ENCODE assay signal across 12 cellular contexts in genomic region chr12:21773799-21774198, GRCh38. TPM values are rescaled to one million over a fixed set of nuclear protein-coding genes. Genes with fewer than 3 reads are reported as not detected.
DNase-seq lines count a peak whose midpoint lies in the region; ATAC-seq and TF ChIP-seq lines count a peak whose summit lies in the region.
"Had no signal": no experiment of that assay in that cellular context is flagged by ENCODE, and none has a peak within 500 bp of the region (broad histone marks: within the 10 kb centered on the region; RNA-seq: fewer than 3 reads in every experiment).

No MANE protein-coding gene starts in this region.

- no peaks in the 10 kb centered on the region for H3K36me3 Mint-ChIP-seq in activated naive CD8-positive, alpha-beta T cell treated with anti-CD3 and anti-CD28 coated beads for 36 hours
- no peaks in the 10 kb centered on the region for H3K36me3 Mint-ChIP-seq in CD8-positive, alpha-beta memory T cell

- H3K4me1 ChIP-seq in hepatocyte (ENCODE audit: insufficient read depth), result peaks cover 3% of the 10 kb centered on the region
- H3K4me1 ChIP-seq in CD8-positive, alpha-beta memory T cell (ENCODE audit: insufficient read depth, low read length), result no peaks in the 10 kb centered on the region
- H3K4me1 ChIP-seq: SJCRH30 had no signal

- DNase-seq in ELR (ENCODE audit: low read depth) (peak; percentile 10), hepatocyte (ENCODE audit: low spot score) (no peak), GF-D8 (lab: John Stamatoyannopoulos, UW) (no peak), amygdala (lab: John Stamatoyannopoulos, UW) (no peak)
- no peak for DNase-seq in activated naive CD8-positive, alpha-beta T cell treated with anti-CD3 and anti-CD28 coated beads for 36 hours
- no peak for DNase-seq in CD8-positive, alpha-beta memory T cell
- DNase-seq: effector CD8-positive, alpha-beta T cell; midbrain; NCI-H1417 treated with DMSO at 0.1 percent for 48 hours had no signal

- H3K4me3 Mint-ChIP-seq in activated naive CD8-positive, alpha-beta T cell treated with anti-CD3 and anti-CD28 coated beads for 36 hours, result peak overlapping the region; percentile 16
- peak overlapping the region in 3 of 7 donors; percentile 20 to 37 (median 28) for H3K4me3 Mint-ChIP-seq in CD8-positive, alpha-beta memory T cell

- no peak for ATAC-seq in GM19463 (IDR thresholded peaks at IDR 0.05; ENCODE audit: unreplicated experiment)

- peak overlapping the region; percentile 90 for H3K4me2 ChIP-seq in hepatocyte

- H3K79me2 ChIP-seq in hepatocyte, result no peaks in the 10 kb centered on the region

- peaks cover 52% of the 10 kb centered on the region for H3K27me3 Mint-ChIP-seq in activated naive CD8-positive, alpha-beta T cell treated with anti-CD3 and anti-CD28 coated beads for 36 hours
- peaks cover 14 to 50% of the 10 kb centered on the region in 2 donors for H3K27me3 Mint-ChIP-seq in CD8-positive, alpha-beta memory T cell

- H3K27ac Mint-ChIP-seq in activated naive CD8-positive, alpha-beta T cell treated with anti-CD3 and anti-CD28 coated beads for 36 hours, result no peak overlapping the region
- H3K27ac Mint-ChIP-seq in CD8-positive, alpha-beta memory T cell, result no peak overlapping the region

- CTCF ChIA-PET in CD8-positive, alpha-beta memory T cell (lab: Charles Lee), result no interaction called here

- no peak for TF ChIP-seq CTCF in hepatocyte (IDR thresholded peaks at IDR 0.05; ENCODE audit: poor library complexity)

- no peaks in the 10 kb centered on the region for H3K36me3 ChIP-seq in hepatocyte (replicated peaks; ENCODE audit: insufficient read depth, low read depth)
- no peaks in the 10 kb centered on the region for H3K36me3 ChIP-seq in CD8-positive, alpha-beta memory T cell (ENCODE audit: insufficient read depth, low read length)
- H3K36me3 ChIP-seq: SJCRH30 had no signal

- H3K27ac ChIP-seq in hepatocyte (peak overlapping the region; percentile 36), skin epidermis (peak overlapping the region in 10 of 21 experiments; percentile 5 to 74 (median 41))
- H3K27ac ChIP-seq in CD8-positive, alpha-beta memory T cell (ENCODE audit: low read depth, low read length), result no peak overlapping the region
- H3K27ac ChIP-seq: SJCRH30 had no signal

- H3K9me2 ChIP-seq in hepatocyte (replicated peaks; ENCODE audit: insufficient read depth), result no peaks in the 10 kb centered on the region

- POLR2A ChIA-PET in CD8-positive, alpha-beta memory T cell (lab: Charles Lee), result no interaction called here

- no peaks in the 10 kb centered on the region for H3K9me3 ChIP-seq in hepatocyte (ENCODE audit: low read depth)
- no peaks in the 10 kb centered on the region for H3K9me3 ChIP-seq in CD8-positive, alpha-beta memory T cell (ENCODE audit: low read length)
- H3K9me3 ChIP-seq: SJCRH30 had no signal

- H3K27me3 ChIP-seq in hepatocyte, result peaks cover 5% of the 10 kb centered on the region
- peaks cover 6% of the 10 kb centered on the region for H3K27me3 ChIP-seq in CD8-positive, alpha-beta memory T cell (ENCODE audit: insufficient read depth, low read length, poor library complexity, severe bottlenecking)

- H3K9me3 Mint-ChIP-seq in activated naive CD8-positive, alpha-beta T cell treated with anti-CD3 and anti-CD28 coated beads for 36 hours, result no peaks in the 10 kb centered on the region
- H3K9me3 Mint-ChIP-seq in CD8-positive, alpha-beta memory T cell, result no peaks in the 10 kb centered on the region

- H4K20me1 ChIP-seq in hepatocyte (ENCODE audit: insufficient read depth, poor library complexity, severe bottlenecking), result no peaks in the 10 kb centered on the region

- H3K4me1 Mint-ChIP-seq in activated naive CD8-positive, alpha-beta T cell treated with anti-CD3 and anti-CD28 coated beads for 36 hours, result peaks cover 7% of the 10 kb centered on the region
- peaks cover 5 to 18% (median 14%) of the 10 kb centered on the region in 3 donors for H3K4me1 Mint-ChIP-seq in CD8-positive, alpha-beta memory T cell

- peak overlapping the region; percentile 83 for H2AFZ ChIP-seq in hepatocyte

- WGBS in hepatocyte (ENCODE audit: low lambda C conversion rate, missing lambda C conversion rate), result 23% methylated on average over 10 of the region's 10 CpGs

- H3K4me3 ChIP-seq in hepatocyte (peak overlapping the region; percentile 86), skin epidermis (peak overlapping the region in 6 of 7 experiments; percentile 4 to 46 (median 26))
- H3K4me3 ChIP-seq in CD8-positive, alpha-beta memory T cell (ENCODE audit: low read length), result no peak overlapping the region

RNA-seq across cellular contexts. Expression of gene KCNJ8, which starts 0.7 kb away (rescaled TPM):
- not detected for total RNA-seq in activated naive CD8-positive, alpha-beta T cell treated with anti-CD3 and anti-CD28 coated beads for 36 hours
- total RNA-seq in hepatocyte, result 37.3 and 48.3 TPM in 2 replicates
- polyA plus RNA-seq in hepatocyte, result 12.0 and 15.8 TPM in 2 replicates
- not detected for total RNA-seq in CD8-positive, alpha-beta memory T cell
- polyA plus RNA-seq in CD8-positive, alpha-beta memory T cell, result not detected

Comparison
In these comparisons a context has a peak if more than half of its experiments do, and no peak if none do; other contexts are left out.
1. RNA of gene KCNJ8, which starts 0.7 kb away (total RNA-seq): 37.3 to 48.3 TPM in hepatocyte; not detected in activated naive CD8-positive, alpha-beta T cell treated with anti-CD3 and anti-CD28 coated beads for 36 hours and not detected in CD8-positive, alpha-beta memory T cell; every median in the first group is over 10 times any median in the second.